In the genomic region with DNA sequence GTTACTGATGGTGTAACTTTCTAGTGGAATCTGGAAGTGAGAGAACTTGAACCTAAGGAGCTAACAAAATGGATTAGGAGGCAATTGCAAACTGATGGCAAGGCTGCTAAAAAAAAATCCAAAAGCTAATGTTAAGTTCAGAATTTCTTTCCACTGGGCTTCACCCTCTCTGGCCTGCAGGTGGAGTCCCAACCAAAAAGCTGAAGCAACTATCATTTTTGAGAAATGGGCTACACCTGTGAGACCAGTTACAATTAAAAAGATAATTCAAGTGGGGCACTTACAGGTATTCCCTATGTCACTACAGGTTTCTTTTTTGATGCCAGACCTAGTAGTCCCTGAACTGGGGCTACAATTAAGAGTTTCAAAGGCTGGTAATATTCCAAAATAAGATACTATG, we compare ENCODE assay signal across 9 cellular contexts.
DNase-seq lines count a peak whose midpoint lies in the region; ATAC-seq and TF ChIP-seq lines count a peak whose summit lies in the region.
"Had no signal": no experiment of that assay in that cellular context is flagged by ENCODE, and none has a peak within 500 bp of the region (broad histone marks: within the 10 kb centered on the region; RNA-seq: fewer than 3 reads in every experiment).

No MANE protein-coding gene starts in this region.

- peaks cover 11% of the 10 kb centered on the region for H3K9me3 Mint-ChIP-seq in nephron progenitor cell

- H3K36me3 ChIP-seq in brain microvascular endothelial cell (replicated peaks) = no peaks in the 10 kb centered on the region

- in situ Hi-C loops in brain microvascular endothelial cell (cut with HindIII; ENCODE audit: low pct_ligation_motif_present, low sequenced_read_pairs) = no loop called here

- TF ChIP-seq CTCF in GM12875 (IDR thresholded peaks at IDR 0.05; ENCODE audit: borderline replicate concordance, insufficient read depth, low read depth, low read length) (peak; percentile 53), brain microvascular endothelial cell (IDR thresholded peaks at IDR 0.05; ENCODE audit: low read depth, low read length, missing control alignments) (peak; percentile 66), nephron progenitor cell (IDR thresholded peaks at IDR 0.05) (peak; percentile 18)

- ATAC-seq in HG03354 (IDR thresholded peaks at IDR 0.05; ENCODE audit: poor library complexity, severe bottlenecking, unreplicated experiment) = peak; percentile 53

- no peak overlapping the region for H3K4me3 ChIP-seq in GM12875 (ENCODE audit: low read depth, low read length)
- no peak overlapping the region for H3K4me3 ChIP-seq in brain microvascular endothelial cell (ENCODE audit: low read depth, low read length)
- H3K4me3 ChIP-seq: SK-N-MC had no signal

- DNase-seq in brain microvascular endothelial cell (no peak), nephron progenitor cell (peak; percentile 3), DMS79 (lab: John Stamatoyannopoulos, UW) (no peak), NCI-H1105 (lab: John Stamatoyannopoulos, UW) (no peak)
- DNase-seq in stimulated activated CD4-positive, alpha-beta T cell treated with anti-CD3 and anti-CD28 coated beads, Interleukin-1b, Interleukin-23, amount 100 ng/mL, for 48 hours = no peak
- DNase-seq: left cardiac atrium had no signal

- H3K36me3 Mint-ChIP-seq in nephron progenitor cell (ENCODE audit: low read depth) = peaks cover 11% of the 10 kb centered on the region

- H3K27ac Mint-ChIP-seq in nephron progenitor cell = no peak overlapping the region

- peaks cover 12% of the 10 kb centered on the region for H3K4me1 Mint-ChIP-seq in nephron progenitor cell

- no peaks in the 10 kb centered on the region for H3K27me3 Mint-ChIP-seq in nephron progenitor cell (ENCODE audit: low read depth, poor library complexity)

- H3K27ac ChIP-seq in brain microvascular endothelial cell = no peak overlapping the region
- H3K27ac ChIP-seq: SK-N-MC had no signal

- no peaks in the 10 kb centered on the region for H3K27me3 ChIP-seq in brain microvascular endothelial cell (replicated peaks)

- no peak overlapping the region for H3K4me3 Mint-ChIP-seq in nephron progenitor cell
